In genomic region chr12:124433147-124433874, GRCh38 we compare ENCODE assay signal across 15 cellular contexts.
DNase-seq lines count a peak whose midpoint lies in the region; ATAC-seq and TF ChIP-seq lines count a peak whose summit lies in the region.
"Had no signal": no experiment of that assay in that cellular context is flagged by ENCODE, and none has a peak within 500 bp of the region (broad histone marks: within the 10 kb centered on the region; RNA-seq: fewer than 3 reads in every experiment).

No MANE protein-coding gene starts in this region.

- CTCF ChIA-PET in CD8-positive, alpha-beta T cell (lab: Charles Lee): no interaction called here
- CTCF ChIA-PET in CD4-positive, alpha-beta T cell (lab: Charles Lee): no interaction called here

- H3K27me3 Mint-ChIP-seq in CD8-positive, alpha-beta T cell (ENCODE audit: low read depth): no peaks in the 10 kb centered on the region
- H3K27me3 Mint-ChIP-seq in CD4-positive, alpha-beta T cell: no peaks in the 10 kb centered on the region
- H3K27me3 Mint-ChIP-seq: central memory CD8-positive, alpha-beta T cell had no signal

- no peaks in the 10 kb centered on the region for H3K9me3 Mint-ChIP-seq in CD8-positive, alpha-beta T cell
- no peaks in the 10 kb centered on the region for H3K9me3 Mint-ChIP-seq in CD4-positive, alpha-beta T cell
- H3K9me3 Mint-ChIP-seq: central memory CD8-positive, alpha-beta T cell had no signal

- no peaks in the 10 kb centered on the region for H3K9me3 ChIP-seq in CD8-positive, alpha-beta T cell (ENCODE audit: low read length)
- no peaks in the 10 kb centered on the region for H3K9me3 ChIP-seq in right atrium auricular region
- H3K9me3 ChIP-seq in CD4-positive, alpha-beta T cell (ENCODE audit: control insufficient read depth, low read length): no peaks in the 10 kb centered on the region

- DNase-seq in CD8-positive, alpha-beta T cell: no peak
- peak; percentile 63 for DNase-seq in cerebellar cortex (ENCODE audit: low spot score)
- no peak for DNase-seq in right atrium auricular region (ENCODE audit: low spot score)
- no peak for DNase-seq in retinal pigment epithelial cell (ENCODE audit: low read depth)
- DNase-seq in activated CD4-positive, alpha-beta T cell treated with anti-CD3 and anti-CD28 coated beads, Interleukin-2, amount 50 U/mL, for 48 hours: no peak
- no peak for DNase-seq in CD4-positive, alpha-beta T cell
- no peak for DNase-seq in NCI-H1105 (lab: John Stamatoyannopoulos, UW)
- DNase-seq: activated CD8-positive, alpha-beta T cell treated with anti-CD3 and anti-CD28 coated beads, Interleukin-2, amount 10 ng/mL, durations not matched to agents 7 days and 5 days; activated gamma-delta T cell; MV-4-11; occipital lobe; stimulated activated CD4-positive, alpha-beta T cell treated with anti-CD3 and anti-CD28 coated beads, Interleukin-2, amount 100 ng/mL, for 24 hours; T-helper 9 cell had no signal

- no peaks in the 10 kb centered on the region for H3K4me1 ChIP-seq in CD8-positive, alpha-beta T cell (ENCODE audit: insufficient read depth, low read length)
- H3K4me1 ChIP-seq in right atrium auricular region: peaks cover 0 to 43% of the 10 kb centered on the region in 2 donors

- no peak overlapping the region for H3K4me3 ChIP-seq in CD8-positive, alpha-beta T cell (ENCODE audit: low read depth, low read length)
- H3K4me3 ChIP-seq in right atrium auricular region: no peak overlapping the region
- no peak overlapping the region for H3K4me3 ChIP-seq in retinal pigment epithelial cell (ENCODE audit: low read length)

- ATAC-seq in CD8-positive, alpha-beta T cell: peak; percentile 14
- no peak for ATAC-seq in CD4-positive, alpha-beta T cell (ENCODE audit: poor library complexity)
- ATAC-seq in HG02973 (IDR thresholded peaks at IDR 0.05; ENCODE audit: unreplicated experiment): no peak
- ATAC-seq: activated CD8-positive, alpha-beta T cell treated with anti-CD3 and anti-CD28 coated beads, Interleukin-2, amount 10 ng/mL, durations not matched to agents 7 days and 5 days had no signal

- no peak overlapping the region for H3K27ac ChIP-seq in CD8-positive, alpha-beta T cell (ENCODE audit: low read depth, low read length)
- peak overlapping the region; percentile 63 to 78 for H3K27ac ChIP-seq in right atrium auricular region
- no peak overlapping the region for H3K27ac ChIP-seq in CD4-positive, alpha-beta T cell (ENCODE audit: low read depth, low read length)

- H3K27me3 ChIP-seq in CD8-positive, alpha-beta T cell (ENCODE audit: insufficient read depth, low read length): no peaks in the 10 kb centered on the region
- H3K27me3 ChIP-seq in right atrium auricular region: no peaks in the 10 kb centered on the region
- no peaks in the 10 kb centered on the region for H3K27me3 ChIP-seq in CD4-positive, alpha-beta T cell (ENCODE audit: control insufficient read depth, insufficient read depth, low read length)

- peaks cover 17% of the 10 kb centered on the region for H3K36me3 ChIP-seq in CD8-positive, alpha-beta T cell (ENCODE audit: insufficient read depth, low read length)
- H3K36me3 ChIP-seq in right atrium auricular region: peaks cover 18% of the 10 kb centered on the region

- intact Hi-C loops in CD8-positive, alpha-beta T cell (cut with DNase I, micrococcal nuclease): no loop called here
- intact Hi-C loops in CD4-positive, alpha-beta T cell (cut with DNase I, micrococcal nuclease): no loop called here

- H3K36me3 Mint-ChIP-seq in CD8-positive, alpha-beta T cell: peaks cover 56% of the 10 kb centered on the region
- peaks cover 52% of the 10 kb centered on the region for H3K36me3 Mint-ChIP-seq in CD4-positive, alpha-beta T cell (ENCODE audit: low read depth)

- H3K4me1 Mint-ChIP-seq in CD8-positive, alpha-beta T cell (ENCODE audit: low read depth): peaks cover 5% of the 10 kb centered on the region
- H3K4me1 Mint-ChIP-seq in CD4-positive, alpha-beta T cell (ENCODE audit: low read depth): no peaks in the 10 kb centered on the region

- H3K4me3 Mint-ChIP-seq in CD8-positive, alpha-beta T cell: no peak overlapping the region
- H3K4me3 Mint-ChIP-seq in CD4-positive, alpha-beta T cell: no peak overlapping the region
- H3K4me3 Mint-ChIP-seq: activated CD8-positive, alpha-beta T cell treated with anti-CD3 and anti-CD28 coated beads, Interleukin-2, amount 10 ng/mL, durations not matched to agents 7 days and 5 days; central memory CD8-positive, alpha-beta T cell had no signal

- H3K27ac Mint-ChIP-seq in CD8-positive, alpha-beta T cell: no peak overlapping the region
- no peak overlapping the region for H3K27ac Mint-ChIP-seq in CD4-positive, alpha-beta T cell
- H3K27ac Mint-ChIP-seq: activated CD8-positive, alpha-beta T cell treated with anti-CD3 and anti-CD28 coated beads, Interleukin-2, amount 10 ng/mL, durations not matched to agents 7 days and 5 days had no signal

- POLR2A ChIA-PET in CD8-positive, alpha-beta T cell (lab: Charles Lee): no interaction called here
- POLR2A ChIA-PET in CD4-positive, alpha-beta T cell (lab: Charles Lee): no interaction called here

- no peak for TF ChIP-seq CTCF in CD8-positive, alpha-beta T cell (IDR thresholded peaks at IDR 0.05)
- peak in 1 of 2 donors; percentile 35 for TF ChIP-seq CTCF in right atrium auricular region (IDR thresholded peaks at IDR 0.05)
- TF ChIP-seq CTCF in retinal pigment epithelial cell (conservative IDR thresholded peaks at IDR 0.05; ENCODE audit: low read depth, low read length): peak; percentile 6
- no peak for TF ChIP-seq CTCF in CD4-positive, alpha-beta T cell (IDR thresholded peaks at IDR 0.05)

Comparison
In these comparisons a context has a peak if more than half of its experiments do, and no peak if none do; other contexts are left out.
1. H3K27ac ChIP-seq: peak in right atrium auricular region (2 of 2); none in CD8-positive, alpha-beta T cell (single experiment) and CD4-positive, alpha-beta T cell (single experiment).